12 cellular contexts compared by ENCODE assay signal in genomic region chr7:43535810-43536585, GRCh38. TPM values are rescaled to one million over a fixed set of nuclear protein-coding genes. Genes with fewer than 3 reads are reported as not detected.
A peak's percentile ranks its signal among the peaks of the same experiment; 100 is the strongest.
DNase-seq lines count a peak whose midpoint lies in the region; ATAC-seq and TF ChIP-seq lines count a peak whose summit lies in the region.
"Had no signal": no experiment of that assay in that cellular context is flagged by ENCODE, and none has a peak within 500 bp of the region (broad histone marks: within the 10 kb centered on the region; RNA-seq: fewer than 3 reads in every experiment).

No MANE protein-coding gene starts in this region.

- H3K27me3 ChIP-seq in psoas muscle (ENCODE audit: insufficient read depth in 3 of 3, low read length in 2 of 3) (no peaks in the 10 kb centered on the region), gastroesophageal sphincter (no peaks in the 10 kb centered on the region)

- H3K4me3 ChIP-seq in epithelial cell of proximal tubule (ENCODE audit: low read depth, low read length), result no peak overlapping the region
- H3K4me3 ChIP-seq in psoas muscle, result no peak overlapping the region
- no peak overlapping the region for H3K4me3 ChIP-seq in gastroesophageal sphincter

- POLR2A ChIA-PET in RWPE1 (lab: Yijun Ruan, JAX; ENCODE audit: low non-redundant PET), result no interaction called here

- H3K4me1 ChIP-seq in psoas muscle, result no peaks in the 10 kb centered on the region
- H3K4me1 ChIP-seq in gastroesophageal sphincter, result peaks cover 0 to 10% (median 0%) of the 10 kb centered on the region in 3 donors

- peak; percentile 88 for DNase-seq in ELR (ENCODE audit: low read depth)
- DNase-seq in RWPE1 (ENCODE audit: low spot score), result peak; percentile 42
- peak; percentile 41 for DNase-seq in epithelial cell of proximal tubule (ENCODE audit: low read depth)
- peak; percentile 19 to 64 for DNase-seq in psoas muscle
- no peak for DNase-seq in GOT3 (lab: John Stamatoyannopoulos, UW)
- no peak for DNase-seq in germinal center (ENCODE audit: low spot score)
- DNase-seq in NCI-H1417 treated with DMSO at 0.1 percent for 48 hours (lab: John Stamatoyannopoulos, UW), result no peak
- DNase-seq: activated CD4-positive, CD25-positive, alpha-beta regulatory T cell; activated gamma-delta T cell; DMS153; NCI-H1694 had no signal

- TF ChIP-seq CTCF in RWPE1 (conservative IDR thresholded peaks at IDR 0.05; ENCODE audit: low read depth) (no peak), epithelial cell of proximal tubule (conservative IDR thresholded peaks at IDR 0.05; ENCODE audit: low read depth, low read length) (no peak), psoas muscle (IDR thresholded peaks at IDR 0.05) (no peak), gastroesophageal sphincter (IDR thresholded peaks at IDR 0.05) (no peak)

- intact Hi-C loops in psoas muscle (cut with DNase I), result no loop called here

- CTCF ChIA-PET in RWPE1 (lab: Yijun Ruan, JAX), result no interaction called here

- no peak for TF ChIP-seq POLR2A in gastroesophageal sphincter (IDR thresholded peaks at IDR 0.05)

- H3K9me3 ChIP-seq in psoas muscle (no peaks in the 10 kb centered on the region), gastroesophageal sphincter (no peaks in the 10 kb centered on the region)

- WGBS in psoas muscle, 3 donors, result 71 to 77% (median 72%) methylated on average over 6 of the region's 6 CpGs
- 60 to 100% methylated on average over 1 of the region's 6 CpGs for WGBS in gastroesophageal sphincter (ENCODE audit: low coverage in 1 of 2), 2 donors

- TF ChIP-seq EP300 in gastroesophageal sphincter (IDR thresholded peaks at IDR 0.05), result no peak

- peak overlapping the region; percentile 47; the same call in 1 of the 2 replicates for H3K27ac ChIP-seq in RWPE1
- no peak overlapping the region for H3K27ac ChIP-seq in psoas muscle
- H3K27ac ChIP-seq in gastroesophageal sphincter, result no peak overlapping the region

- no peaks in the 10 kb centered on the region for H3K36me3 ChIP-seq in psoas muscle (ENCODE audit: insufficient read depth in 1 of 2, low read depth in 1 of 2)
- no peaks in the 10 kb centered on the region for H3K36me3 ChIP-seq in gastroesophageal sphincter

- peak; percentile 48 to 67 (median 53) for ATAC-seq in psoas muscle
- ATAC-seq in gastroesophageal sphincter, result no peak

RNA-seq across cellular contexts. Expression of gene STK17A, which starts 46.9 kb away (rescaled TPM):
- total RNA-seq in epithelial cell of proximal tubule (30.7 and 44.6 TPM in 2 replicates), psoas muscle (10 to 100 TPM; 16.5 to 39.8 (median 19.6) TPM), gastroesophageal sphincter (10 to 100 TPM; 14.6 to 31.5 (median 27.3) TPM)
- polyA plus RNA-seq in psoas muscle, result 10 to 100 TPM; 21.4 to 47.5 (median 43.3) TPM

Comparison
In these comparisons a context has a peak if more than half of its experiments do, and no peak if none do; other contexts are left out.
1. DNase-seq: peak in ELR (single experiment), RWPE1 (single experiment), epithelial cell of proximal tubule (single experiment) and psoas muscle (2 of 2); none in GOT3 (single experiment), germinal center (single experiment) and NCI-H1417 treated with DMSO at 0.1 percent for 48 hours (single experiment).